Comparison of ENCODE assay signal across 10 cellular contexts in genomic region chr12:49548822-49549648, GRCh38. TPM values are rescaled to one million over a fixed set of nuclear protein-coding genes. Genes with fewer than 3 reads are reported as not detected.
DNase-seq lines count a peak whose midpoint lies in the region; ATAC-seq lines count a peak whose summit lies in the region.
"Had no signal": no experiment of that assay in that cellular context is flagged by ENCODE, and none has a peak within 500 bp of the region (broad histone marks: within the 10 kb centered on the region; RNA-seq: fewer than 3 reads in every experiment).

No MANE protein-coding gene starts in this region.

- no peaks in the 10 kb centered on the region for H3K36me3 ChIP-seq in iPS-15b (ENCODE audit: control insufficient read depth, insufficient read depth, low read length)
- H3K36me3 ChIP-seq: pancreas had no signal

- peaks cover 23% of the 10 kb centered on the region for H3K4me1 Mint-ChIP-seq in stimulated activated memory B cell treated with anti-CD40 and anti-IgM and Interleukin-4, amounts not matched to agents 10 μg/mL and 1 μg/mL and 100 μg/mL, for 72 hours

- H3K4me3 Mint-ChIP-seq in stimulated activated memory B cell treated with anti-CD40 and anti-IgM and Interleukin-4, amounts not matched to agents 10 μg/mL and 1 μg/mL and 100 μg/mL, for 72 hours = peak overlapping the region; percentile 62

- no peaks in the 10 kb centered on the region for H3K9me3 Mint-ChIP-seq in activated naive CD4-positive, alpha-beta T cell treated with anti-CD3 and anti-CD28 coated beads, Interleukin-2, amount 50 U/mL, for 72 hours
- no peaks in the 10 kb centered on the region for H3K9me3 Mint-ChIP-seq in stimulated activated memory B cell treated with anti-CD40 and anti-IgM and Interleukin-4, amounts not matched to agents 10 μg/mL and 1 μg/mL and 100 μg/mL, for 72 hours

- peak in 2 of 3 experiments; percentile 81 to 89 for DNase-seq in NCI-H1417 (lab: John Stamatoyannopoulos, UW)
- DNase-seq in NCI-H1417 treated with DMSO at 0.1 percent for 48 hours (lab: John Stamatoyannopoulos, UW) = no peak
- peak in 1 of 2 donors; percentile 52 for DNase-seq in activated naive CD4-positive, alpha-beta T cell treated with anti-CD3 and anti-CD28 coated beads, Interleukin-2, amount 50 U/mL, for 72 hours (ENCODE audit: low spot score in 2 of 2)
- DNase-seq in EL = no peak
- no peak for DNase-seq in NCI-H226
- DNase-seq in NCI-H774 (lab: John Stamatoyannopoulos, UW) = no peak

- H3K36me3 Mint-ChIP-seq in activated naive CD4-positive, alpha-beta T cell treated with anti-CD3 and anti-CD28 coated beads, Interleukin-2, amount 50 U/mL, for 72 hours = no peaks in the 10 kb centered on the region
- H3K36me3 Mint-ChIP-seq in stimulated activated memory B cell treated with anti-CD40 and anti-IgM and Interleukin-4, amounts not matched to agents 10 μg/mL and 1 μg/mL and 100 μg/mL, for 72 hours = no peaks in the 10 kb centered on the region

- H3K27me3 Mint-ChIP-seq in stimulated activated memory B cell treated with anti-CD40 and anti-IgM and Interleukin-4, amounts not matched to agents 10 μg/mL and 1 μg/mL and 100 μg/mL, for 72 hours = peaks cover 59% of the 10 kb centered on the region

- H3K9ac ChIP-seq in iPS-15b (ENCODE audit: low read depth, low read length) = no peak overlapping the region

- H3K27ac Mint-ChIP-seq in activated naive CD4-positive, alpha-beta T cell treated with anti-CD3 and anti-CD28 coated beads, Interleukin-2, amount 50 U/mL, for 72 hours = peak overlapping the region in 1 of 2 donors; percentile 62
- peak overlapping the region; percentile 48 for H3K27ac Mint-ChIP-seq in stimulated activated memory B cell treated with anti-CD40 and anti-IgM and Interleukin-4, amounts not matched to agents 10 μg/mL and 1 μg/mL and 100 μg/mL, for 72 hours

- H3K4me3 ChIP-seq in iPS-15b (ENCODE audit: low read depth, low read length) = peak overlapping the region; percentile 49
- H3K4me3 ChIP-seq: A549 had no signal

- peaks cover 78% of the 10 kb centered on the region for H3K27me3 ChIP-seq in iPS-15b (ENCODE audit: control insufficient read depth, insufficient read depth, low read length)
- H3K27me3 ChIP-seq: pancreas had no signal

- peak; percentile 55 to 68 for ATAC-seq in activated naive CD4-positive, alpha-beta T cell treated with anti-CD3 and anti-CD28 coated beads, Interleukin-2, amount 50 U/mL, for 72 hours
- peak; percentile 37 for ATAC-seq in stimulated activated memory B cell treated with anti-CD40 and anti-IgM and Interleukin-4, amounts not matched to agents 10 μg/mL and 1 μg/mL and 100 μg/mL, for 72 hours
- ATAC-seq: A549 had no signal

- H3K9me3 ChIP-seq in iPS-15b (ENCODE audit: control insufficient read depth, insufficient read depth, low read length) = no peaks in the 10 kb centered on the region
- H3K9me3 ChIP-seq: A549, pancreas had no signal

- H3K4me1 ChIP-seq in iPS-15b (ENCODE audit: control insufficient read depth, insufficient read depth, low read length) = peaks cover 2% of the 10 kb centered on the region
- H3K4me1 ChIP-seq: A549 had no signal

RNA-seq across cellular contexts. Expression of gene KCNH3, which starts 10.2 kb away (rescaled TPM):
- 1 to 10 TPM in 1 of 2 donors, under 1 TPM in 1; 0.39 to 6.3 TPM for total RNA-seq in activated naive CD4-positive, alpha-beta T cell treated with anti-CD3 and anti-CD28 coated beads, Interleukin-2, amount 50 U/mL, for 72 hours

RNA-seq across cellular contexts. Expression of gene MCRS1, which starts 18.9 kb away (rescaled TPM):
- 10 to 100 TPM; 62.8 to 70.5 TPM for total RNA-seq in activated naive CD4-positive, alpha-beta T cell treated with anti-CD3 and anti-CD28 coated beads, Interleukin-2, amount 50 U/mL, for 72 hours

RNA-seq across cellular contexts. Expression of gene FAM186B, which starts 56.4 kb away (rescaled TPM):
- under 1 TPM; 0.16 to 0.18 TPM for total RNA-seq in activated naive CD4-positive, alpha-beta T cell treated with anti-CD3 and anti-CD28 coated beads, Interleukin-2, amount 50 U/mL, for 72 hours

Comparison
In these comparisons a context has a peak if more than half of its experiments do, and no peak if none do; other contexts are left out.
1. DNase-seq: peak in NCI-H1417 (2 of 3); none in NCI-H1417 treated with DMSO at 0.1 percent for 48 hours (single experiment), EL (single experiment), NCI-H226 (single experiment) and NCI-H774 (single experiment).